8 cellular contexts compared by ENCODE assay signal in the genomic region with DNA sequence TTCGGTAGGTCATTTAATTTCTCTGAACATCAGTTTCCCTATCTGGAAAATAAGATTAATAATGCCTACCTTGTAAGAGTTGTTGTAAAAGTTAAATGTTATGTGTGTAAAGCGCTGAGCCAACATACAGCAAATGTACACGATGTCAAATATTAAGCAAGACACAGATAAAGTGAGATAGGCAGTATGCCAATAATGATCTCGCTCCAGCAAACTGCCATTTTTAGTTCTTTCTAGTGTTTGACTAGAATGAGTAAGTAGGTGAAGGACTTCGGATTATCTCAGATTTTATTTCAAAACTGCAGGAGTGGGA. TPM values are rescaled to one million over a fixed set of nuclear protein-coding genes. Genes with fewer than 3 reads are reported as not detected.
DNase-seq lines count a peak whose midpoint lies in the region; ATAC-seq and TF ChIP-seq lines count a peak whose summit lies in the region.

No MANE protein-coding gene starts in this region.

- DNase-seq in activated CD8-positive, alpha-beta T cell treated with anti-CD3 and anti-CD28 coated beads, Interleukin-2, amount 10 ng/mL, durations not matched to agents 7 days and 5 days, result no peak
- DNase-seq in immature natural killer cell (no peak), pons (ENCODE audit: low spot score) (no peak), hepatic stellate cell (ENCODE audit: low spot score) (no peak), ecto neural progenitor cell (ENCODE audit: low spot score) (no peak)

- CTCF ChIA-PET in activated CD8-positive, alpha-beta T cell treated with anti-CD3 and anti-CD28 coated beads, Interleukin-2, amount 10 ng/mL, durations not matched to agents 7 days and 5 days (lab: Charles Lee), result interaction anchor here (1.6 to 5.2 kb wide), 6 partner anchors 10 to 200 kb away, joined by 8 to 55 read pairs (median 12); no protein-coding TSS in a partner anchor

- peak; percentile 3 for ATAC-seq in GM18505 (IDR thresholded peaks at IDR 0.05; ENCODE audit: unreplicated experiment)
- peak; percentile 5 for ATAC-seq in HG02798 (IDR thresholded peaks at IDR 0.05; ENCODE audit: poor library complexity, unreplicated experiment)
- ATAC-seq in activated CD8-positive, alpha-beta T cell treated with anti-CD3 and anti-CD28 coated beads, Interleukin-2, amount 10 ng/mL, durations not matched to agents 7 days and 5 days, result no peak

- H3K4me3 Mint-ChIP-seq in activated CD8-positive, alpha-beta T cell treated with anti-CD3 and anti-CD28 coated beads, Interleukin-2, amount 10 ng/mL, durations not matched to agents 7 days and 5 days, result peak overlapping the region; percentile 98
- H3K4me3 Mint-ChIP-seq in immature natural killer cell, result peak overlapping the region; percentile 99 to 100 (median 99)

- no peaks in the 10 kb centered on the region for H3K9me3 Mint-ChIP-seq in activated CD8-positive, alpha-beta T cell treated with anti-CD3 and anti-CD28 coated beads, Interleukin-2, amount 10 ng/mL, durations not matched to agents 7 days and 5 days (ENCODE audit: insufficient read depth)
- H3K9me3 Mint-ChIP-seq in immature natural killer cell, result no peaks in the 10 kb centered on the region

- H3K27ac Mint-ChIP-seq in activated CD8-positive, alpha-beta T cell treated with anti-CD3 and anti-CD28 coated beads, Interleukin-2, amount 10 ng/mL, durations not matched to agents 7 days and 5 days, result peak overlapping the region; percentile 96
- H3K27ac Mint-ChIP-seq in immature natural killer cell, result peak overlapping the region; percentile 96 to 99 (median 98)

- TF ChIP-seq POLR2A in GM18505 (IDR thresholded peaks at IDR 0.05; ENCODE audit: borderline replicate concordance, extremely low read depth, insufficient read depth, insufficient read length), result no peak

- H3K4me1 Mint-ChIP-seq in activated CD8-positive, alpha-beta T cell treated with anti-CD3 and anti-CD28 coated beads, Interleukin-2, amount 10 ng/mL, durations not matched to agents 7 days and 5 days (ENCODE audit: low read depth), result peaks cover 46% of the 10 kb centered on the region
- H3K4me1 Mint-ChIP-seq in immature natural killer cell, result peaks cover 64 to 70% of the 10 kb centered on the region in 2 donors

- H3K27me3 Mint-ChIP-seq in activated CD8-positive, alpha-beta T cell treated with anti-CD3 and anti-CD28 coated beads, Interleukin-2, amount 10 ng/mL, durations not matched to agents 7 days and 5 days (ENCODE audit: low read depth), result peaks cover 5% of the 10 kb centered on the region
- H3K27me3 Mint-ChIP-seq in immature natural killer cell (ENCODE audit: low read depth in 3 of 3), result peaks cover 2 to 7% (median 3%) of the 10 kb centered on the region in 3 donors

- H3K27ac ChIP-seq in temporal lobe (ENCODE audit: low read depth, low read length), result peak overlapping the region; percentile 87

- POLR2A ChIA-PET in activated CD8-positive, alpha-beta T cell treated with anti-CD3 and anti-CD28 coated beads, Interleukin-2, amount 10 ng/mL, durations not matched to agents 7 days and 5 days (lab: Charles Lee), result interaction anchor here (1.0 to 3.3 kb wide), 7 partner anchors 13 to 680 kb away, joined by 3 to 16 read pairs (median 9); partner anchors contain the start of genes JKAMP, L3HYPDH, PCNX4 and PPM1A

- peaks cover 35% of the 10 kb centered on the region for H3K36me3 Mint-ChIP-seq in activated CD8-positive, alpha-beta T cell treated with anti-CD3 and anti-CD28 coated beads, Interleukin-2, amount 10 ng/mL, durations not matched to agents 7 days and 5 days (ENCODE audit: low read depth)
- peaks cover 2 to 6% (median 3%) of the 10 kb centered on the region in 3 donors for H3K36me3 Mint-ChIP-seq in immature natural killer cell

RNA-seq across cellular contexts. Expression of gene DHRS7, which starts 0.8 kb away (rescaled TPM):
- 10 to 100 TPM; 45.7 to 54.4 TPM for total RNA-seq in activated CD8-positive, alpha-beta T cell treated with anti-CD3 and anti-CD28 coated beads, Interleukin-2, amount 10 ng/mL, durations not matched to agents 7 days and 5 days
- polyA plus RNA-seq in immature natural killer cell, result 100 to 1,000 TPM; 415 to 674 (median 485) TPM
- 34.4 TPM for total RNA-seq in temporal lobe
